ENCODE assay signal across 30 cellular contexts in the genomic region with DNA sequence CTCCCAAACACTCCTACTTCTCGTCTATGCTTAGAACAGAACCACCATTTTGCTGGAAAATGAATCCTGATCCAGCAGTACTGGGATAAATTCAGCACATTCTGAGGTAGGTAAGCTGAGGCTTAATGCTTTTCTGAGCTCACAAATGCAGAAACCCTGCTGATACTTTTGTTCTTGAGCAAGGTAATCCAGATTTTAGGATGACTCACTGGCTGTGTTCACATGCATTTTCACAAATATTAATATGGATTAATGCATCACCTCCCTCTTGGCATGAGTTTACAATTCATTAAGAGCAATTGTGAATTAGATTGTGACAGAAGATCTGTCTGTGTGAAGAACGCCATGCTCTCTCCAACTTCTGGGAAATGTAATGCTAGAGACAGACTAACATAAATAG. TPM values are rescaled to one million over a fixed set of nuclear protein-coding genes. Genes with fewer than 3 reads are reported as not detected.
A peak's percentile ranks its signal among the peaks of the same experiment; 100 is the strongest.
DNase-seq lines count a peak whose midpoint lies in the region; FAIRE-seq and TF ChIP-seq lines count a peak whose summit lies in the region.
"Had no signal": no experiment of that assay in that cellular context is flagged by ENCODE, and none has a peak within 500 bp of the region (broad histone marks: within the 10 kb centered on the region; RNA-seq: fewer than 3 reads in every experiment).

No MANE protein-coding gene starts in this region.

- CTCF ChIA-PET in MCF 10A (lab: Yijun Ruan, JAX): interaction anchor here (1.5 kb wide), 1 partner anchor 195 kb away, joined by 5 read pairs; no protein-coding TSS in a partner anchor

- TF ChIP-seq POLR2A in breast epithelium (IDR thresholded peaks at IDR 0.05) (no peak), esophagus squamous epithelium (IDR thresholded peaks at IDR 0.05) (no peak)

- no peaks in the 10 kb centered on the region for H3K36me3 ChIP-seq in breast epithelium
- no peaks in the 10 kb centered on the region for H3K36me3 ChIP-seq in bronchial epithelial cell (ENCODE audit: control insufficient read depth, insufficient read depth, low read length)
- no peaks in the 10 kb centered on the region for H3K36me3 ChIP-seq in esophagus squamous epithelium
- H3K36me3 ChIP-seq: BLaER1 treated with 17β-estradiol and CSF1 and Interleukin-3, amounts not matched to agents 10 nM and 100 nM had no signal

- no peak overlapping the region for H3K27ac Mint-ChIP-seq in MCF 10A (ENCODE audit: low read depth, unreplicated experiment)
- H3K27ac Mint-ChIP-seq: CD8-positive, alpha-beta memory T cell had no signal

- H3K9me3 ChIP-seq in breast epithelium (no peaks in the 10 kb centered on the region), esophagus squamous epithelium (no peaks in the 10 kb centered on the region)

- H3K27me3 Mint-ChIP-seq in MCF 10A (ENCODE audit: insufficient read depth, unreplicated experiment): no peaks in the 10 kb centered on the region
- H3K27me3 Mint-ChIP-seq: CD8-positive, alpha-beta memory T cell had no signal

- TF ChIP-seq CTCF in MCF 10A (IDR thresholded peaks at IDR 0.05; ENCODE audit: unreplicated experiment) (no peak), breast epithelium (IDR thresholded peaks at IDR 0.05) (no peak), bronchial epithelial cell (IDR thresholded peaks at IDR 0.05; ENCODE audit: insufficient read depth, low read length, severe bottlenecking) (no peak), esophagus squamous epithelium (IDR thresholded peaks at IDR 0.05) (no peak)

- H3K4me1 Mint-ChIP-seq in MCF 10A (ENCODE audit: insufficient read depth, unreplicated experiment): peaks cover 17% of the 10 kb centered on the region
- H3K4me1 Mint-ChIP-seq: CD8-positive, alpha-beta memory T cell had no signal

- H3K4me1 ChIP-seq in breast epithelium (no peaks in the 10 kb centered on the region), esophagus squamous epithelium (peaks cover 0 to 25% (median 6%) of the 10 kb centered on the region in 3 donors)

- DNase-seq in MCF 10A (ENCODE audit: unreplicated experiment): peak; percentile 33
- no peak for DNase-seq in breast epithelium (ENCODE audit: low spot score in 2 of 2)
- peak; percentile 91 for DNase-seq in bronchial epithelial cell (ENCODE audit: low read depth)
- no peak for DNase-seq in esophagus squamous epithelium (lab: John Stamatoyannopoulos, UW)
- DNase-seq in NCI-H526 (lab: John Stamatoyannopoulos, UW): no peak
- no peak for DNase-seq in RKO (ENCODE audit: low spot score)
- DNase-seq in activated effector memory CD4-positive, alpha-beta T cell treated with anti-CD3 and anti-CD28 coated beads, Interleukin-2, amount 50 U/mL, for 16 hours: no peak
- no peak for DNase-seq in activated naive CD4-positive, alpha-beta T cell (lab: John Stamatoyannopoulos, UW)
- DNase-seq: CD8-positive, alpha-beta memory T cell; DMS 273 treated with DMSO at 0.1 percent for 48 hours; DMS79; EL; GDM1; Kasumi-1; NCI-H1105; NCI-H1436 treated with DMSO at 0.1 percent for 48 hours; NCI-H187 treated with DMSO at 0.1 percent for 48 hours; NCI-H446; NCI-H526 treated with DMSO at 0.1 percent for 48 hours; PC-9; RPMI8226; SHP77; SW 1271 had no signal

- H3K4me3 ChIP-seq in breast epithelium (no peak overlapping the region), bronchial epithelial cell (ENCODE audit: low read depth, low read length) (no peak overlapping the region), esophagus squamous epithelium (no peak overlapping the region)
- H3K4me3 ChIP-seq: BLaER1 treated with 17β-estradiol and CSF1 and Interleukin-3, amounts not matched to agents 10 nM and 100 nM; K562; PC-9 had no signal

- no peak overlapping the region for H3K4me3 Mint-ChIP-seq in MCF 10A (ENCODE audit: unreplicated experiment)
- H3K4me3 Mint-ChIP-seq: CD8-positive, alpha-beta memory T cell had no signal

- POLR2A ChIA-PET in MCF 10A (lab: Yijun Ruan, JAX): interaction anchor here (0.6 kb wide), 1 partner anchor 63 kb away, joined by 3 read pairs; no protein-coding TSS in a partner anchor

- BruUV-seq in MCF 10A (replicated peaks; lab: Mats Ljungman, UMichigan): no TSS peak

- 29 to 40% methylated on average over 2 of the region's 2 CpGs for WGBS in esophagus squamous epithelium, 2 donors

- intact Hi-C loops in MCF 10A (cut with micrococcal nuclease): loop anchor here (10.0 kb wide), 3 partner anchors 99 to 379 kb away; no protein-coding TSS in a partner anchor
- intact Hi-C loops in breast epithelium (cut with DNase I; ENCODE audit: low total_unique reads): no loop called here
- intact Hi-C loops in esophagus squamous epithelium (cut with DNase I): no loop called here

- H3K9me3 Mint-ChIP-seq in MCF 10A (ENCODE audit: unreplicated experiment): peaks cover under 1% of the 10 kb centered on the region

- no peaks in the 10 kb centered on the region for H3K36me3 Mint-ChIP-seq in MCF 10A (ENCODE audit: insufficient read depth, unreplicated experiment)
- H3K36me3 Mint-ChIP-seq: CD8-positive, alpha-beta memory T cell had no signal

- H3K27me3 ChIP-seq in breast epithelium (no peaks in the 10 kb centered on the region), bronchial epithelial cell (ENCODE audit: control insufficient read depth, insufficient read depth, low read length) (no peaks in the 10 kb centered on the region), esophagus squamous epithelium (no peaks in the 10 kb centered on the region)
- H3K27me3 ChIP-seq: BLaER1 treated with 17β-estradiol and CSF1 and Interleukin-3, amounts not matched to agents 10 nM and 100 nM had no signal

- H3K27ac ChIP-seq in breast epithelium (no peak overlapping the region), esophagus squamous epithelium (peak overlapping the region in 3 of 4 donors; percentile 37 to 55 (median 43))
- H3K27ac ChIP-seq: BLaER1 treated with 17β-estradiol and CSF1 and Interleukin-3, amounts not matched to agents 10 nM and 100 nM; PC-9 had no signal

- no peak for FAIRE-seq in bronchial epithelial cell (lab: Jason Lieb, UNC)
- FAIRE-seq: GM12891, H54, HTR-8/SVneo, K562 had no signal

RNA-seq across cellular contexts. Expression of gene RAD51AP2, which starts 42.2 kb away (rescaled TPM):
- total RNA-seq in MCF 10A (2022) (0.10 and 0.14 TPM in 2 replicates), breast epithelium (under 1 TPM; under 0.01 to 0.29 (median 0.16) TPM), bronchial epithelial cell (0.13 TPM in 1 of 2 replicates, not detected in the other), esophagus squamous epithelium (under 1 TPM; 0.04 to 0.53 (median 0.26) TPM)
- total RNA-seq: CD8-positive, alpha-beta memory T cell; M059J; PC-9; SK-MEL-5 had no signal

Comparison
In these comparisons a context has a peak if more than half of its experiments do, and no peak if none do; other contexts are left out.
1. DNase-seq: peak in MCF 10A (single experiment) and bronchial epithelial cell (single experiment); none in breast epithelium (0 of 2), esophagus squamous epithelium (single experiment), NCI-H526 (0 of 2), RKO (single experiment), activated effector memory CD4-positive, alpha-beta T cell treated with anti-CD3 and anti-CD28 coated beads, Interleukin-2, amount 50 U/mL, for 16 hours (single experiment) and activated naive CD4-positive, alpha-beta T cell (0 of 4).
2. H3K27ac ChIP-seq: peak in esophagus squamous epithelium (3 of 4); none in breast epithelium (0 of 2).